Comparison of ENCODE assay signal across 30 cellular contexts in the genomic region with DNA sequence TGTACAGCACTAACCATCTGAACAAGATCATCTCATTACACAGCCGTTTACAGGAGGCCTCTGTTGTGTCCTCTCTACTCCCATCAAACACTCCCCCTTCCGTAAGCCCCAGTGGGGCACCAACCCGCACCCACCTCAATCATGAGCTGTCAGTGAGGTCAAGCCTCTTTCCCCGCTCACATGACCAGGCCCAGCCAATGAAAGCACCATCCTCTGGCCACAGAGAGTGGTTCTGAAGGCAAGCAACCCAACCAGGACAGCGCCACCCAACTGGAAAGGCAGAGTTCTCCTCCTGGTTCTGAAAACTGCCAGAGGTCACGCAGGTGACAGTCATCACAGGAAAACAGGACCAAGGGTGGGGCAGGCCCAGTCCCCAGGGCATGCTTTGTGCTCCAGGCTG.
"Had no signal": no experiment of that assay in that cellular context is flagged by ENCODE, and none has a peak within 500 bp of the region (broad histone marks: within the 10 kb centered on the region; RNA-seq: fewer than 3 reads in every experiment).

No MANE protein-coding gene starts in this region.

- H3K9me3 ChIP-seq: adrenal gland, MG63, SJCRH30, SK-N-SH had no signal

- H3K4me2 ChIP-seq: SK-N-SH had no signal

- H3K4me3 ChIP-seq: adrenal gland, MG63, SJCRH30 had no signal

- H3K9ac ChIP-seq: SK-N-SH had no signal

- H3K4me1 ChIP-seq: adrenal gland had no signal

- H3K27me3 ChIP-seq: adrenal gland, SJCRH30 had no signal

- ATAC-seq: activated T-cell treated with anti-CD3 and anti-CD28 coated beads, Interleukin-2, amount 50 U/mL, for 4 hours; Panc1 had no signal

- H3K27ac ChIP-seq: adrenal gland, SJCRH30 had no signal

- H3K36me3 ChIP-seq: adrenal gland, MG63, SJCRH30 had no signal

- DNase-seq: activated CD4-positive, alpha-beta T cell treated with anti-CD3 and anti-CD28 coated beads for 48 hours; activated CD4-positive, alpha-beta T cell treated with anti-CD3 and anti-CD28 coated beads, Interleukin-2, amount 50 U/mL, for 48 hours; activated CD4-positive, CD25-positive, alpha-beta regulatory T cell treated with anti-CD3 and anti-CD28 coated beads, Interleukin-2, amount 50 U/mL, for 72 hours; activated CD8-positive, alpha-beta memory T cell treated with anti-CD3 and anti-CD28 coated beads for 24 hours; activated effector memory CD4-positive, alpha-beta T cell treated with anti-CD3 and anti-CD28 coated beads, Interleukin-2, amount 50 U/mL, for 16 hours; activated naive CD4-positive, alpha-beta T cell treated with anti-CD3 and anti-CD28 coated beads, Interleukin-2, amount 10 ng/mL, durations not matched to agents 7 days and 5 days; activated naive CD8-positive, alpha-beta T cell treated with anti-CD3 and anti-CD28 coated beads, Interleukin-2, amount 10 ng/mL, durations not matched to agents 7 days and 5 days; activated T-cell treated with anti-CD3 and anti-CD28 coated beads, Interleukin-2, amount 50 U/mL, for 4 hours; adrenal gland; anterior cingulate cortex; caudate nucleus; KG1; MG63; MV-4-11; NCI-H1092 treated with DMSO at 0.1 percent for 48 hours; NCI-H1417 treated with DMSO at 0.1 percent for 48 hours; NCI-H1694; NCI-H2029; NCI-H345; NCI-H510A; NCI-H526 treated with DMSO at 0.1 percent for 48 hours; NCI-H82; NK-92 treated with Interleukin-12 subunit alpha and Interleukin-12 subunit beta, amount 100 ng/mL, for 24 hours; OCI-M1; Right ventricle myocardium superior; RPMI8226; SJCRH30; SK-N-SH; SW 1271 had no signal
